In the genomic region with DNA sequence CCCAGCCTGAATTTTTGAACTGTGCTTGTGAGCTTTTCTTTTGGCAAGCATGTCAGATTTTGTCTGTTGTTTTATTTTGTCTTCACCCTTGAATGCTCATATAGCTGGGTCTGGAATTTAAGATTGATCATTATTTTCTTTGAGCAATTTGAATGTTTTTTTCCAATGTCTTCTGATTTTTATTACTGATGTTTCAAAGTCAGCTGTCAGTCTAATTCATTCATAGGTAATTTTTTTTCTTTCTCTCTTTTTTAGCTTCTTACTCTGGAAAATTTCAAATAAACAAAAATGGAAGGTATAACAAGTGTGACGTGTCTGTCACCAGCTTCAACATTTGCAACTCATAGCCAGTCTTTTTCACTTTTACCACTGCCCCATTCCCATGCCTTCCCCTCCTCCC, we compare ENCODE assay signal across 7 cellular contexts.
"Had no signal": no experiment of that assay in that cellular context is flagged by ENCODE, and none has a peak within 500 bp of the region (broad histone marks: within the 10 kb centered on the region; RNA-seq: fewer than 3 reads in every experiment).

No MANE protein-coding gene starts in this region.

- FAIRE-seq: H1, H54, HTR-8/SVneo had no signal

- ATAC-seq: GM23338 had no signal

- H3K4me2 ChIP-seq: GM23338 had no signal

- DNase-seq: H9, HCEC 1CT, KG1 had no signal

- H2AFZ ChIP-seq: GM23338 had no signal

- H3K4me3 ChIP-seq: GM23338 had no signal
